Comparison of ENCODE assay signal across 8 cellular contexts in genomic region chrX:120365320-120365719, GRCh38. TPM values are rescaled to one million over a fixed set of nuclear protein-coding genes. Genes with fewer than 3 reads are reported as not detected.
DNase-seq lines count a peak whose midpoint lies in the region; ATAC-seq and TF ChIP-seq lines count a peak whose summit lies in the region.

No MANE protein-coding gene starts in this region.

- no peaks in the 10 kb centered on the region for H3K4me1 ChIP-seq in SJSA1 (replicated peaks)

- H3K27me3 ChIP-seq in SJSA1 (replicated peaks): no peaks in the 10 kb centered on the region

- H3K27ac ChIP-seq in SJSA1: no peak overlapping the region

- intact Hi-C loops in left colon (cut with DNase I, micrococcal nuclease): no loop called here

- no peaks in the 10 kb centered on the region for H3K9me3 ChIP-seq in SJSA1 (replicated peaks)

- H3K4me3 ChIP-seq in SJSA1: no peak overlapping the region
- H3K4me3 ChIP-seq in astrocyte of the cerebellum (ENCODE audit: low read depth, low read length): no peak overlapping the region

- ATAC-seq in HG02759 (IDR thresholded peaks at IDR 0.05; ENCODE audit: unreplicated experiment) (peak; percentile 50), left colon (no peak)

- DNase-seq in GM10266 (ENCODE audit: extremely low spot score): peak; percentile 14
- DNase-seq in SJSA1 (ENCODE audit: low read depth in 1 of 2, low spot score in 2 of 2): peak; percentile 1 to 41
- DNase-seq in astrocyte of the cerebellum (ENCODE audit: low read depth): no peak
- peak; percentile 28 to 54 for DNase-seq in left colon
- DNase-seq in stimulated activated CD8-positive, alpha-beta memory T cell treated with anti-CD3 and anti-CD28 coated beads, Interleukin-15, amount 100 ng/mL, for 24 hours (ENCODE audit: low read depth): peak; percentile 6
- no peak for DNase-seq in HPDE6-E6E7 (ENCODE audit: extremely low spot score)
- DNase-seq in kidney glomerular epithelial cell (lab: John Stamatoyannopoulos, UW): no peak

- TF ChIP-seq CTCF in GM10266 (IDR thresholded peaks at IDR 0.05; ENCODE audit: control insufficient read depth, insufficient read depth, low read depth, missing control alignments): peak; percentile 46
- peak; percentile 41 for TF ChIP-seq CTCF in astrocyte of the cerebellum (IDR thresholded peaks at IDR 0.05; ENCODE audit: low read depth, low read length, missing control alignments)

- in situ Hi-C loops in astrocyte of the cerebellum (cut with HindIII; ENCODE audit: low sequenced_read_pairs): no loop called here

- H3K36me3 ChIP-seq in SJSA1: no peaks in the 10 kb centered on the region

RNA-seq across cellular contexts. Expression of gene ATP1B4, which starts 3.4 kb away (rescaled TPM):
- total RNA-seq in SJSA1 (2014; rRNA removed; shearing (Covaris generic)): not detected in 2 replicates
- total RNA-seq in left colon: not detected

RNA-seq across cellular contexts. Expression of gene TMEM255A, which starts 54.1 kb away (rescaled TPM):
- total RNA-seq in SJSA1 (2014; rRNA removed; shearing (Covaris generic)): 0.16 TPM in 1 of 2 replicates, not detected in the other
- total RNA-seq in left colon: 1 to 10 TPM in 1 of 2 donors, under 1 TPM in 1; 0.67 to 2.5 TPM

Comparison
In these comparisons a context has a peak if more than half of its experiments do, and no peak if none do; other contexts are left out.
1. DNase-seq: peak in GM10266 (single experiment), SJSA1 (2 of 2), left colon (2 of 2) and stimulated activated CD8-positive, alpha-beta memory T cell treated with anti-CD3 and anti-CD28 coated beads, Interleukin-15, amount 100 ng/mL, for 24 hours (single experiment); none in astrocyte of the cerebellum (single experiment), HPDE6-E6E7 (single experiment) and kidney glomerular epithelial cell (single experiment).